In the genomic region with DNA sequence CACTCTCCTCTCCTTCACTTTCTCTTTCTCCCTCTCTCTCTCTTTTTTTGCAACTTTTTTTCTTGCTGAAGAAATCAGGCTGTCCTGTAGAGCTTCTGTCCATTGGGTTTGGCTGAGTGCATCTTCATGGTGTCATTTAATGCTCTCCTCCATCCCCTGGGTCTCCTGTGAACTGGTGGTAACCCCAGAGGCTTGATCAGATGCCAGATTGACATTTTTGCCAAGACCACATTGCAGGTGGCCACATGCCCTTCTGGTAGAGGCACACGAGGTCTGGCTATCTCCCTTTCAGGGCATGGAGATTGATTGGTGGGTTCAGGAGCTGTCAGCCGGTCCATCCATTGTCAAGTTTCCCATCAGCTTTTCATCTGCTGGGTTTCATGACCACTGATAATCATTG, we compare ENCODE assay signal across 36 cellular contexts.
"Had no signal": no experiment of that assay in that cellular context is flagged by ENCODE, and none has a peak within 500 bp of the region (broad histone marks: within the 10 kb centered on the region; RNA-seq: fewer than 3 reads in every experiment).

No MANE protein-coding gene starts in this region.

- H3K27ac ChIP-seq: adrenal gland, body of pancreas, brain microvascular endothelial cell, VCaP had no signal

- H3K4me3 ChIP-seq: adrenal gland, body of pancreas had no signal

- DNase-seq: activated B cell treated with CpG ODN at 0.5 μM for 24 hours; activated CD4-positive, alpha-beta memory T cell treated with anti-CD3 and anti-CD28 coated beads for 36 hours; activated CD4-positive, alpha-beta T cell treated with anti-CD3 and anti-CD28 coated beads for 4 hours; activated CD4-positive, alpha-beta T cell treated with anti-CD3 and anti-CD28 coated beads, Interleukin-2, amount 10 ng/mL, durations not matched to agents 24 days and 14 days; activated CD4-positive, alpha-beta T cell treated with anti-CD3 and anti-CD28 coated beads, Interleukin-2, amount 50 U/mL, for 1 hour; activated CD4-positive, alpha-beta T cell treated with anti-CD3 and anti-CD28 coated beads, Interleukin-2, amount 50 U/mL, for 4 hours; activated CD4-positive, CD25-positive, alpha-beta regulatory T cell treated with anti-CD3 and anti-CD28 coated beads, Interleukin-2, amount 50 U/mL, for 72 hours; activated CD8-positive, alpha-beta memory T cell treated with anti-CD3 and anti-CD28 coated beads, Interleukin-2, amount 50 U/mL, for 4 hours; activated CD8-positive, alpha-beta T cell treated with anti-CD3 and anti-CD28 coated beads for 36 hours; activated effector memory CD4-positive, alpha-beta T cell treated with anti-CD3 and anti-CD28 coated beads, Interleukin-2, amount 50 U/mL, for 16 hours; activated gamma-delta T cell treated with Interleukin-2 at 50 U/mL for 16 hours; activated naive CD4-positive, alpha-beta T cell; activated naive CD4-positive, alpha-beta T cell treated with anti-CD3 and anti-CD28 coated beads for 36 hours; activated naive CD4-positive, alpha-beta T cell treated with anti-CD3 and anti-CD28 coated beads, Interleukin-2, amount 50 U/mL, for 16 hours; activated naive CD8-positive, alpha-beta T cell treated with anti-CD3 and anti-CD28 coated beads for 36 hours; activated T-cell treated with anti-CD3 and anti-CD28 coated beads for 4 hours; activated T-cell treated with anti-CD3 and anti-CD28 coated beads, Interleukin-2, amount 50 U/mL, for 1 hour; activated T-cell treated with anti-CD3 and anti-CD28 coated beads, Interleukin-2, amount 50 U/mL, for 4 hours; activated T-cell treated with anti-CD3 and anti-CD28 coated beads, Interleukin-2, amount 50 U/mL, for 72 hours; adrenal gland; amniotic stem cell; aorta; body of pancreas; brain microvascular endothelial cell; central memory CD4-positive, alpha-beta T cell; T-helper 2 cell; T-helper 9 cell had no signal

- H3K36me3 ChIP-seq: adrenal gland, brain microvascular endothelial cell had no signal

- H3K27me3 Mint-ChIP-seq: activated CD8-positive, alpha-beta T cell treated with anti-CD3 and anti-CD28 coated beads for 36 hours; activated naive CD8-positive, alpha-beta T cell treated with anti-CD3 and anti-CD28 coated beads for 36 hours had no signal

- H3K27ac Mint-ChIP-seq: activated B cell treated with CpG ODN at 0.5 μM for 24 hours; activated CD4-positive, alpha-beta memory T cell treated with anti-CD3 and anti-CD28 coated beads for 36 hours; activated CD4-positive, alpha-beta T cell treated with anti-CD3 and anti-CD28 coated beads, Interleukin-2, amount 10 ng/mL, durations not matched to agents 24 days and 14 days; activated CD8-positive, alpha-beta T cell treated with anti-CD3 and anti-CD28 coated beads for 36 hours; activated naive CD4-positive, alpha-beta T cell treated with anti-CD3 and anti-CD28 coated beads for 36 hours; activated naive CD8-positive, alpha-beta T cell treated with anti-CD3 and anti-CD28 coated beads for 36 hours; activated T-cell treated with anti-CD3 and anti-CD28 coated beads, Interleukin-2, amount 50 U/mL, for 72 hours; activated T-helper 1 cell treated with anti-CD3 and anti-CD28 coated beads, Interleukin-12 subunit alpha, Interleukin-12 subunit beta, Interleukin-2, Interleukin-4 antibody, amounts not matched to agents 30 ng/mL and 10 ng/mL and 1 ng/mL, durations not matched to agents 14 hours and 24 hours and 36 hours; activated T-helper 17 cell treated with anti-CD3 and anti-CD28 coated beads, Interleukin-2, amount 50 U/mL, for 72 hours; T-helper 1 cell treated with Interleukin-12 subunit alpha and Interleukin-12 subunit beta and Interleukin-4 antibody, amounts not matched to agents 30 μg/mL and 1 μg/mL, for 36 hours; T-helper 2 cell treated with Interferon-gamma antibody and Interleukin-4, amounts not matched to agents 5 μg/mL and 100 μg/mL, for 36 hours had no signal

- H3K4me3 Mint-ChIP-seq: activated B cell treated with CpG ODN at 0.5 μM for 24 hours; activated CD4-positive, alpha-beta memory T cell treated with anti-CD3 and anti-CD28 coated beads for 36 hours; activated CD4-positive, alpha-beta T cell treated with anti-CD3 and anti-CD28 coated beads, Interleukin-2, amount 10 ng/mL, durations not matched to agents 24 days and 14 days; activated CD8-positive, alpha-beta T cell treated with anti-CD3 and anti-CD28 coated beads for 36 hours; activated naive CD4-positive, alpha-beta T cell treated with anti-CD3 and anti-CD28 coated beads for 36 hours; activated naive CD8-positive, alpha-beta T cell treated with anti-CD3 and anti-CD28 coated beads for 36 hours; activated T-cell treated with anti-CD3 and anti-CD28 coated beads, Interleukin-2, amount 50 U/mL, for 4 hours; activated T-cell treated with anti-CD3 and anti-CD28 coated beads, Interleukin-2, amount 50 U/mL, for 72 hours; activated T-helper 1 cell treated with anti-CD3 and anti-CD28 coated beads, Interleukin-12 subunit alpha, Interleukin-12 subunit beta, Interleukin-2, Interleukin-4 antibody, amounts not matched to agents 30 ng/mL and 10 ng/mL and 1 ng/mL, durations not matched to agents 14 hours and 24 hours and 36 hours; activated T-helper 17 cell treated with anti-CD3 and anti-CD28 coated beads, Interleukin-2, amount 50 U/mL, for 72 hours; T-helper 1 cell treated with Interleukin-12 subunit alpha and Interleukin-12 subunit beta and Interleukin-4 antibody, amounts not matched to agents 30 μg/mL and 1 μg/mL, for 36 hours; T-helper 2 cell treated with Interferon-gamma antibody and Interleukin-4, amounts not matched to agents 5 μg/mL and 100 μg/mL, for 36 hours had no signal

- H3K9me3 ChIP-seq: adrenal gland, body of pancreas had no signal

- H3K4me1 Mint-ChIP-seq: activated CD4-positive, alpha-beta T cell treated with anti-CD3 and anti-CD28 coated beads, Interleukin-2, amount 10 ng/mL, durations not matched to agents 24 days and 14 days; activated T-helper 17 cell treated with anti-CD3 and anti-CD28 coated beads, Interleukin-2, amount 50 U/mL, for 72 hours had no signal

- FAIRE-seq: astrocyte, colon, TTC549 had no signal

- ATAC-seq: activated CD8-positive, alpha-beta T cell treated with anti-CD3 and anti-CD28 coated beads for 36 hours; activated naive CD4-positive, alpha-beta T cell treated with anti-CD3 and anti-CD28 coated beads, Interleukin-2, amount 50 U/mL, for 72 hours; activated T-cell treated with anti-CD3 and anti-CD28 coated beads, Interleukin-2, amount 50 U/mL, for 4 hours; activated T-cell treated with anti-CD3 and anti-CD28 coated beads, Interleukin-2, amount 50 U/mL, for 72 hours; activated T-helper 17 cell treated with anti-CD3 and anti-CD28 coated beads, Interleukin-2, amount 50 U/mL, for 72 hours; body of pancreas had no signal

- H3K36me3 Mint-ChIP-seq: activated CD4-positive, alpha-beta memory T cell treated with anti-CD3 and anti-CD28 coated beads for 36 hours; activated naive CD4-positive, alpha-beta T cell treated with anti-CD3 and anti-CD28 coated beads, Interleukin-2, amount 50 U/mL, for 72 hours; activated naive CD8-positive, alpha-beta T cell treated with anti-CD3 and anti-CD28 coated beads for 36 hours had no signal

- H3K27me3 ChIP-seq: adrenal gland, body of pancreas, brain microvascular endothelial cell had no signal

- H3K9me3 Mint-ChIP-seq: activated B cell treated with CpG ODN at 0.5 μM for 24 hours; activated CD4-positive, alpha-beta memory T cell treated with anti-CD3 and anti-CD28 coated beads for 36 hours; activated CD4-positive, alpha-beta T cell treated with anti-CD3 and anti-CD28 coated beads, Interleukin-2, amount 10 ng/mL, durations not matched to agents 24 days and 14 days; activated CD8-positive, alpha-beta T cell treated with anti-CD3 and anti-CD28 coated beads for 36 hours; activated naive CD4-positive, alpha-beta T cell treated with anti-CD3 and anti-CD28 coated beads, Interleukin-2, amount 50 U/mL, for 72 hours; activated T-cell treated with anti-CD3 and anti-CD28 coated beads, Interleukin-2, amount 50 U/mL, for 4 hours; activated T-cell treated with anti-CD3 and anti-CD28 coated beads, Interleukin-2, amount 50 U/mL, for 72 hours; activated T-helper 1 cell treated with anti-CD3 and anti-CD28 coated beads, Interleukin-12 subunit alpha, Interleukin-12 subunit beta, Interleukin-2, Interleukin-4 antibody, amounts not matched to agents 30 ng/mL and 10 ng/mL and 1 ng/mL, durations not matched to agents 14 hours and 24 hours and 36 hours; activated T-helper 17 cell treated with anti-CD3 and anti-CD28 coated beads, Interleukin-2, amount 50 U/mL, for 72 hours; T-helper 1 cell treated with Interleukin-12 subunit alpha and Interleukin-12 subunit beta and Interleukin-4 antibody, amounts not matched to agents 30 μg/mL and 1 μg/mL, for 36 hours; T-helper 2 cell treated with Interferon-gamma antibody and Interleukin-4, amounts not matched to agents 5 μg/mL and 100 μg/mL, for 36 hours had no signal

- H3K4me1 ChIP-seq: adrenal gland, body of pancreas had no signal
